In genomic region chr17:8889458-8890210, GRCh38 we compare ENCODE assay signal across 24 cellular contexts. TPM values are rescaled to one million over a fixed set of nuclear protein-coding genes. Genes with fewer than 3 reads are reported as not detected.
"Had no signal": no experiment of that assay in that cellular context is flagged by ENCODE, and none has a peak within 500 bp of the region (broad histone marks: within the 10 kb centered on the region; RNA-seq: fewer than 3 reads in every experiment).

No MANE protein-coding gene starts in this region.

- H3K9me3 ChIP-seq: body of pancreas, prostate gland, thoracic aorta, vagina had no signal

- H3K4me1 ChIP-seq: body of pancreas, prostate gland, vagina had no signal

- DNase-seq: activated CD4-positive, alpha-beta T cell treated with anti-CD3 and anti-CD28 coated beads for 1 hour; activated CD4-positive, alpha-beta T cell treated with anti-CD3 and anti-CD28 coated beads, Interleukin-2, amount 50 U/mL, for 1 hour; activated CD8-positive, alpha-beta memory T cell treated with anti-CD3 and anti-CD28 coated beads for 24 hours; activated CD8-positive, alpha-beta memory T cell treated with anti-CD3 and anti-CD28 coated beads, Interleukin-2, amount 50 U/mL, for 4 hours; activated T-cell treated with anti-CD3 and anti-CD28 coated beads, Interleukin-2, amount 50 U/mL, for 24 hours; anterior cingulate cortex; body of pancreas; effector CD4-positive, alpha-beta T cell; foreskin melanocyte; left ventricle myocardium superior; stimulated activated CD4-positive, alpha-beta T cell treated with anti-CD3 and anti-CD28 coated beads, Interleukin-2, amount 100 ng/mL, for 48 hours; stimulated activated CD8-positive, alpha-beta memory T cell treated with anti-CD3 and anti-CD28 coated beads, Interleukin-4, amount 100 ng/mL, for 48 hours; stimulated activated naive CD4-positive, alpha-beta T cell; WERI-Rb-1 had no signal

- H3K36me3 Mint-ChIP-seq: type B pancreatic cell had no signal

- H3K4me2 ChIP-seq: hepatocyte had no signal

- ATAC-seq: activated T-helper 17 cell treated with anti-CD3 and anti-CD28 coated beads, Interleukin-2, amount 50 U/mL, for 72 hours; body of pancreas had no signal

- H3K4me3 Mint-ChIP-seq: activated T-cell treated with anti-CD3 and anti-CD28 coated beads, Interleukin-2, amount 50 U/mL, for 24 hours; activated T-helper 17 cell treated with anti-CD3 and anti-CD28 coated beads, Interleukin-2, amount 50 U/mL, for 72 hours; type B pancreatic cell had no signal

- H3K27me3 Mint-ChIP-seq: activated T-cell treated with anti-CD3 and anti-CD28 coated beads, Interleukin-2, amount 50 U/mL, for 24 hours; activated T-helper 17 cell treated with anti-CD3 and anti-CD28 coated beads, Interleukin-2, amount 50 U/mL, for 72 hours; type B pancreatic cell had no signal

- H3K27me3 ChIP-seq: body of pancreas, cardiac muscle cell, vagina had no signal

- H3K27ac ChIP-seq: body of pancreas, cardiac muscle cell, hepatocyte, prostate gland, thoracic aorta, vagina, WERI-Rb-1 had no signal

- H3K4me3 ChIP-seq: body of pancreas, cardiac muscle cell, hepatocyte, prostate gland, thoracic aorta, vagina had no signal

- H3K36me3 ChIP-seq: cardiac muscle cell, prostate gland, thoracic aorta, vagina, WERI-Rb-1 had no signal

- H3K27ac Mint-ChIP-seq: activated T-helper 17 cell treated with anti-CD3 and anti-CD28 coated beads, Interleukin-2, amount 50 U/mL, for 72 hours; type B pancreatic cell had no signal

- H3K9me3 Mint-ChIP-seq: activated T-cell treated with anti-CD3 and anti-CD28 coated beads, Interleukin-2, amount 50 U/mL, for 24 hours; activated T-helper 17 cell treated with anti-CD3 and anti-CD28 coated beads, Interleukin-2, amount 50 U/mL, for 72 hours; type B pancreatic cell had no signal

- H2AFZ ChIP-seq: hepatocyte had no signal

RNA-seq across cellular contexts. Expression of gene PIK3R6, which starts 22.2 kb away (rescaled TPM):
- total RNA-seq: cardiac muscle cell, chondrocyte, osteocyte had no signal
- polyA plus RNA-seq: neural cell had no signal
